In genomic region chr5:16700081-16700480, GRCh38 we compare ENCODE assay signal across 18 cellular contexts.
"Had no signal": no experiment of that assay in that cellular context is flagged by ENCODE, and none has a peak within 500 bp of the region (broad histone marks: within the 10 kb centered on the region; RNA-seq: fewer than 3 reads in every experiment).

No MANE protein-coding gene starts in this region.

- H3K27ac Mint-ChIP-seq: naive thymus-derived CD4-positive, alpha-beta T cell; type B pancreatic cell had no signal

- DNase-seq: colonic mucosa; effector memory CD4-positive, alpha-beta T cell; heart left ventricle; hippocampal formation; kidney glomerular epithelial cell; mammary epithelial cell; naive thymus-derived CD4-positive, alpha-beta T cell; psoas muscle; sigmoid colon; stimulated activated CD4-positive, alpha-beta T cell treated with anti-CD3 and anti-CD28 coated beads, Interleukin-2, amount 100 ng/mL, for 24 hours; stimulated activated CD4-positive, alpha-beta T cell treated with anti-CD3 and anti-CD28 coated beads, Interleukin-4, amount 100 ng/mL, for 4 hours; stimulated activated naive CD4-positive, alpha-beta T cell; stomach; thyroid gland had no signal

- H3K4me3 Mint-ChIP-seq: naive thymus-derived CD4-positive, alpha-beta T cell; type B pancreatic cell had no signal

- H3K4me3 ChIP-seq: colonic mucosa, heart left ventricle, psoas muscle, sigmoid colon, skin epidermis, stomach, thyroid gland had no signal

- H3K9me3 Mint-ChIP-seq: type B pancreatic cell had no signal

- H3K27me3 Mint-ChIP-seq: type B pancreatic cell had no signal

- H3K9me3 ChIP-seq: colonic mucosa, heart left ventricle, neutrophil, psoas muscle, sigmoid colon, stomach, thyroid gland had no signal

- H3K4me1 ChIP-seq: colonic mucosa, heart left ventricle, psoas muscle, sigmoid colon, stomach had no signal

- H3K36me3 ChIP-seq: colonic mucosa, neutrophil, sigmoid colon had no signal

- H3K27me3 ChIP-seq: colonic mucosa, heart left ventricle, neutrophil, sigmoid colon, stomach, thyroid gland had no signal

- ATAC-seq: esophagus mucosa; naive thymus-derived CD4-positive, alpha-beta T cell; psoas muscle had no signal

- H3K27ac ChIP-seq: colonic mucosa, heart left ventricle, neutrophil, psoas muscle, sigmoid colon, skin epidermis, stomach had no signal
